16 cellular contexts compared by ENCODE assay signal in genomic region chr13:74771964-74772363, GRCh38.
A peak's percentile ranks its signal among the peaks of the same experiment; 100 is the strongest.
DNase-seq lines count a peak whose midpoint lies in the region; ATAC-seq and TF ChIP-seq lines count a peak whose summit lies in the region.
"Had no signal": no experiment of that assay in that cellular context is flagged by ENCODE, and none has a peak within 500 bp of the region (broad histone marks: within the 10 kb centered on the region; RNA-seq: fewer than 3 reads in every experiment).

No MANE protein-coding gene starts in this region.

- no peak overlapping the region for H3K4me2 ChIP-seq in mesenchymal stem cell (ENCODE audit: low read length, poor library complexity, severe bottlenecking)
- no peak overlapping the region for H3K4me2 ChIP-seq in Karpas-422 (ENCODE audit: low read depth, low read length, poor library complexity, severe bottlenecking)
- H3K4me2 ChIP-seq in trophoblast cell (ENCODE audit: low read length), result no peak overlapping the region

- no peak overlapping the region for H4K8ac ChIP-seq in mesenchymal stem cell (ENCODE audit: low read length)
- H4K8ac ChIP-seq in trophoblast cell (ENCODE audit: low read depth, low read length), result no peak overlapping the region

- H3K79me2 ChIP-seq in Karpas-422 (ENCODE audit: low read length), result no peaks in the 10 kb centered on the region
- H3K79me2 ChIP-seq in trophoblast cell (ENCODE audit: control insufficient read depth, insufficient read depth, low read length, poor library complexity), result no peaks in the 10 kb centered on the region

- H3K4me1 ChIP-seq in mesenchymal stem cell (ENCODE audit: control insufficient read depth, insufficient read depth, low read depth, low read length) (peaks cover 3% of the 10 kb centered on the region), Karpas-422 (ENCODE audit: low read length) (no peaks in the 10 kb centered on the region), trophoblast cell (ENCODE audit: control insufficient read depth in 1 of 2, insufficient read depth in 2 of 2, low read length in 2 of 2) (no peaks in the 10 kb centered on the region)
- H3K4me1 ChIP-seq: pancreas had no signal

- H4K20me1 ChIP-seq in Karpas-422 (ENCODE audit: insufficient read depth, low read depth, low read length), result no peaks in the 10 kb centered on the region

- H3K9me3 ChIP-seq in mesenchymal stem cell (ENCODE audit: control insufficient read depth, low read length), result no peaks in the 10 kb centered on the region
- H3K9me3 ChIP-seq in Karpas-422 (ENCODE audit: low read length), result no peaks in the 10 kb centered on the region
- H3K9me3 ChIP-seq in trophoblast cell (ENCODE audit: insufficient read depth, low read depth, low read length), result no peaks in the 10 kb centered on the region
- H3K9me3 ChIP-seq: pancreas had no signal

- H4K91ac ChIP-seq in mesenchymal stem cell (ENCODE audit: low read length), result no peak overlapping the region
- no peak overlapping the region for H4K91ac ChIP-seq in trophoblast cell (ENCODE audit: low read depth, low read length)

- 60% methylated on average over 3 of the region's 3 CpGs for WGBS in mesenchymal stem cell
- WGBS in trophoblast cell (ENCODE audit: extremely low coverage, insufficient coverage, insufficient read length), result no CpG with 5 or more reads among the region's 3 CpGs

- H3K4me3 ChIP-seq in cardiac fibroblast (replicated peaks in 1 of 2; ENCODE audit: low read depth in 2 of 2, low read length in 2 of 2), result no peak overlapping the region
- H3K4me3 ChIP-seq in mesenchymal stem cell (ENCODE audit: insufficient read depth in 1 of 2, low read depth in 1 of 2, low read length in 2 of 2), result peak overlapping the region in 1 of 2 experiments; percentile 30
- H3K4me3 ChIP-seq in Karpas-422 (ENCODE audit: low read length), result no peak overlapping the region
- H3K4me3 ChIP-seq in trophoblast cell (ENCODE audit: low read depth, low read length), result no peak overlapping the region
- H3K4me3 ChIP-seq: GM12878, pancreas, SK-N-MC had no signal

- no peak for ATAC-seq in HG03159 (IDR thresholded peaks at IDR 0.05; ENCODE audit: unreplicated experiment)
- ATAC-seq: GM12878, pancreas had no signal

- H2BK120ac ChIP-seq in mesenchymal stem cell (ENCODE audit: low read depth, low read length), result no peak overlapping the region
- no peak overlapping the region for H2BK120ac ChIP-seq in trophoblast cell (ENCODE audit: insufficient read depth, low read length, poor library complexity)

- H3K18ac ChIP-seq in mesenchymal stem cell (ENCODE audit: low read depth in 1 of 2, low read length in 2 of 2) (no peak overlapping the region), trophoblast cell (ENCODE audit: low read length) (no peak overlapping the region)

- TF ChIP-seq CTCF in cardiac fibroblast (IDR thresholded peaks at IDR 0.05; ENCODE audit: low read depth, low read length), result no peak

- H2AFZ ChIP-seq in mesenchymal stem cell (ENCODE audit: low read depth, low read length), result no peak overlapping the region
- H2AFZ ChIP-seq in Karpas-422 (ENCODE audit: low read length), result no peak overlapping the region
- H2AFZ ChIP-seq in trophoblast cell (ENCODE audit: insufficient read depth, low read length, poor library complexity), result no peak overlapping the region

- no peak overlapping the region for H2AK5ac ChIP-seq in mesenchymal stem cell (ENCODE audit: low read length, severe bottlenecking)
- no peak overlapping the region for H2AK5ac ChIP-seq in trophoblast cell (ENCODE audit: low read length)

- H2BK15ac ChIP-seq in mesenchymal stem cell (ENCODE audit: low read depth, poor library complexity, severe bottlenecking), result no peak overlapping the region

- H3K9ac ChIP-seq in mesenchymal stem cell (ENCODE audit: low read length), result peak overlapping the region; percentile 88
- no peak overlapping the region for H3K9ac ChIP-seq in Karpas-422 (ENCODE audit: low read length)
- no peak overlapping the region for H3K9ac ChIP-seq in trophoblast cell (ENCODE audit: low read length)

- H3K27ac ChIP-seq in mesenchymal stem cell (ENCODE audit: low read length, poor library complexity, severe bottlenecking) (peak overlapping the region; percentile 86), Karpas-422 (ENCODE audit: low read length) (no peak overlapping the region), trophoblast cell (ENCODE audit: low read depth, low read length) (no peak overlapping the region)
- H3K27ac ChIP-seq: pancreas, SK-N-MC had no signal

- no peaks in the 10 kb centered on the region for H3K36me3 ChIP-seq in mesenchymal stem cell (ENCODE audit: control insufficient read depth in 1 of 2, insufficient read depth in 2 of 2, low read depth in 1 of 2, low read length in 2 of 2)
- H3K36me3 ChIP-seq in Karpas-422 (ENCODE audit: insufficient read depth, low read length), result no peaks in the 10 kb centered on the region
- H3K36me3 ChIP-seq in trophoblast cell (ENCODE audit: control insufficient read depth in 1 of 2, insufficient read depth in 2 of 2, low read length in 2 of 2), result no peaks in the 10 kb centered on the region
- H3K36me3 ChIP-seq: pancreas had no signal

- H3K14ac ChIP-seq in mesenchymal stem cell (ENCODE audit: low read length in 2 of 2), result no peak overlapping the region
- H3K14ac ChIP-seq in trophoblast cell (ENCODE audit: low read length), result no peak overlapping the region

- H3K9me2 ChIP-seq in Karpas-422 (replicated peaks; ENCODE audit: insufficient read depth, low read length), result no peaks in the 10 kb centered on the region

- no peaks in the 10 kb centered on the region for H3K79me1 ChIP-seq in mesenchymal stem cell (replicated peaks; ENCODE audit: low read length, poor library complexity, severe bottlenecking)
- H3K79me1 ChIP-seq in trophoblast cell (ENCODE audit: low read length), result no peaks in the 10 kb centered on the region

- H3K23ac ChIP-seq in mesenchymal stem cell (ENCODE audit: low read length in 2 of 2), result no peak overlapping the region
- H3K23ac ChIP-seq in trophoblast cell (ENCODE audit: low read length), result no peak overlapping the region

- no peak overlapping the region for H2BK12ac ChIP-seq in mesenchymal stem cell (ENCODE audit: low read length in 2 of 2)
- no peak overlapping the region for H2BK12ac ChIP-seq in trophoblast cell (ENCODE audit: low read length)

- H3K4ac ChIP-seq in mesenchymal stem cell (ENCODE audit: low read depth in 1 of 2, low read length in 2 of 2) (no peak overlapping the region), trophoblast cell (ENCODE audit: low read depth, low read length) (no peak overlapping the region)

- DNase-seq in AG08395 (ENCODE audit: low spot score) (peak; percentile 73), LoVo (ENCODE audit: low spot score) (peak; percentile 7), cardiac fibroblast (ENCODE audit: low read depth in 2 of 2) (peak; percentile 68 to 93), mesenchymal stem cell (peak; percentile 63), Karpas-422 (no peak), nucleus accumbens (lab: John Stamatoyannopoulos, UW) (no peak), trophoblast cell (no peak)
- DNase-seq: activated naive CD4-positive, alpha-beta T cell treated with anti-CD3 and anti-CD28 coated beads for 36 hours; DMS79; erythroblast; Kasumi-1; NCI-H2029 treated with DMSO at 0.1 percent for 48 hours; pancreas had no signal

- H4K12ac ChIP-seq in trophoblast cell (ENCODE audit: low read depth, low read length), result no peak overlapping the region

- H3K27me3 ChIP-seq in mesenchymal stem cell (ENCODE audit: control insufficient read depth in 1 of 2, insufficient read depth in 1 of 2, low read length in 2 of 2) (no peaks in the 10 kb centered on the region), Karpas-422 (ENCODE audit: low read length) (no peaks in the 10 kb centered on the region), trophoblast cell (ENCODE audit: insufficient read depth, low read length) (no peaks in the 10 kb centered on the region)
- H3K27me3 ChIP-seq: pancreas had no signal

- H2BK5ac ChIP-seq in mesenchymal stem cell (ENCODE audit: low read depth, low read length, poor library complexity, severe bottlenecking) (peak overlapping the region; percentile 46), trophoblast cell (ENCODE audit: low read depth, low read length, poor library complexity) (no peak overlapping the region)

Comparison
In these comparisons a context has a peak if more than half of its experiments do, and no peak if none do; other contexts are left out.
1. DNase-seq: peak in AG08395 (single experiment), LoVo (single experiment), cardiac fibroblast (2 of 2) and mesenchymal stem cell (single experiment); none in Karpas-422 (single experiment), nucleus accumbens (0 of 56) and trophoblast cell (0 of 2).